In the genomic region with DNA sequence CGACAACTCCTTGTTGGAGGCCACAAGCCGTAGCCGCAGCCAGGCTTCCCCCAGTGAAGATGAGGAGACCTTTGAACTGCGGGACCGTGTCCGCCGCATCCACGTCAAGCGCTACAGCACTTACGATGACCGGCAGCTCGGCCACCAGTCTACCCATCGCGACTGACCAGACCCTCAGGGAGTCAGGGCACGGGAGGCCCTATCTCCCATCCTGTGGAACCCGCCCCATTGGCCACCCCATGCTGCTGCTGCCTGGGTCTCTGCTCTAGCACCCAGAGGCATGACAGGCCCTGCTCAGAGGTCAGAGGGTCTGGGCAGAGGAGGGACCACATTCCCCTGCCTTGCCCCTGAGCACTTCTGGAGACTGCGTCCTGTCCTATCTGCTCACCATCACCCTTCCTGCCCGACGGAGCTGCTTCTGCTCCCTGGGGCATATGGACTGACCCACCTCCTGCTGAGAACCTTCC, we compare ENCODE assay signal across 13 cellular contexts. TPM values are rescaled to one million over a fixed set of nuclear protein-coding genes. Genes with fewer than 3 reads are reported as not detected.
"Had no signal": no experiment of that assay in that cellular context is flagged by ENCODE, and none has a peak within 500 bp of the region (broad histone marks: within the 10 kb centered on the region; RNA-seq: fewer than 3 reads in every experiment).

No MANE protein-coding gene starts in this region.

- H3K27ac Mint-ChIP-seq: dendritic cell treated with granulocyte-macrophage colony-stimulating factor and Interleukin-4, amounts not matched to agents 40 ng/mL and 50 ng/mL, for 4 days; effector memory CD8-positive, alpha-beta T cell had no signal

- DNase-seq: activated effector memory CD4-positive, alpha-beta T cell treated with Interleukin-2 at 50 U/mL for 16 hours; effector memory CD8-positive, alpha-beta T cell; erythroblast; midbrain; right cardiac atrium; stimulated activated naive CD8-positive, alpha-beta T cell treated with anti-CD3 and anti-CD28 coated beads, Interleukin-15, Interleukin-2, amounts not matched to agents 100 U/mL and 50 U/mL, for 24 hours; T-helper 2 cell; testis; uterus had no signal

- H3K27ac ChIP-seq: testis, uterus had no signal

- H3K4me1 ChIP-seq: uterus had no signal

- H3K9me3 ChIP-seq: testis, uterus had no signal

- H3K9me3 Mint-ChIP-seq: dendritic cell treated with granulocyte-macrophage colony-stimulating factor and Interleukin-4, amounts not matched to agents 40 ng/mL and 50 ng/mL, for 4 days; effector memory CD8-positive, alpha-beta T cell had no signal

- H3K4me3 Mint-ChIP-seq: dendritic cell treated with granulocyte-macrophage colony-stimulating factor and Interleukin-4, amounts not matched to agents 40 ng/mL and 50 ng/mL, for 4 days; effector memory CD8-positive, alpha-beta T cell had no signal

- H3K36me3 ChIP-seq: uterus had no signal

- H3K4me3 ChIP-seq: lung, testis, uterus had no signal

- ATAC-seq: activated CD4-positive, CD25-positive, alpha-beta regulatory T cell treated with anti-CD3 and anti-CD28 coated beads, Interleukin-2, amount 50 U/mL, for 24 hours; effector memory CD8-positive, alpha-beta T cell had no signal

- H3K27me3 ChIP-seq: testis, uterus had no signal

- H3K27me3 Mint-ChIP-seq: dendritic cell treated with granulocyte-macrophage colony-stimulating factor and Interleukin-4, amounts not matched to agents 40 ng/mL and 50 ng/mL, for 4 days; effector memory CD8-positive, alpha-beta T cell had no signal

RNA-seq across cellular contexts. Expression of gene SEBOX, which starts 20.5 kb away (rescaled TPM):
- total RNA-seq: glomerular endothelial cell, lung, right cardiac atrium, testis, uterus had no signal
- polyA plus RNA-seq: lung, right cardiac atrium had no signal
